Comparison of ENCODE assay signal across 13 cellular contexts in genomic region chr19:21143428-21143827, GRCh38. TPM values are rescaled to one million over a fixed set of nuclear protein-coding genes. Genes with fewer than 3 reads are reported as not detected.
DNase-seq lines count a peak whose midpoint lies in the region; ATAC-seq lines count a peak whose summit lies in the region.
"Had no signal": no experiment of that assay in that cellular context is flagged by ENCODE, and none has a peak within 500 bp of the region (broad histone marks: within the 10 kb centered on the region; RNA-seq: fewer than 3 reads in every experiment).

No MANE protein-coding gene starts in this region.

- POLR2A ChIA-PET in T-cell (lab: Charles Lee), result interaction anchor here in 1 of 2 donors (0.6 to 0.7 kb wide), 2 partner anchors 1278 to 1545 kb away, joined by 3 to 6 read pairs; partner anchors contain the start of gene ZNF253

- H2AK5ac ChIP-seq in trophoblast cell (ENCODE audit: low read length), result no peak overlapping the region

- H3K4me1 Mint-ChIP-seq in activated CD4-positive, alpha-beta T cell treated with anti-CD3 and anti-CD28 coated beads, Interleukin-2, amount 10 ng/mL, durations not matched to agents 24 days and 14 days, result peaks cover 22% of the 10 kb centered on the region
- H3K4me1 Mint-ChIP-seq in T-cell, result peaks cover 49 to 57% (median 54%) of the 10 kb centered on the region in 3 donors

- H4K12ac ChIP-seq in trophoblast cell (ENCODE audit: low read depth, low read length), result no peak overlapping the region

- H3K18ac ChIP-seq in trophoblast cell (ENCODE audit: low read length), result no peak overlapping the region

- H3K23ac ChIP-seq in trophoblast cell (ENCODE audit: low read length), result no peak overlapping the region

- H3K79me2 ChIP-seq in trophoblast cell (ENCODE audit: control insufficient read depth, insufficient read depth, low read length, poor library complexity), result peaks cover 5% of the 10 kb centered on the region

- CTCF ChIA-PET in T-cell (lab: Charles Lee), result interaction anchor here (0.5 to 1.3 kb wide), 3 partner anchors 127 to 625 kb away, joined by 3 read pairs; partner anchors contain the start of gene ZNF626 (in 1 of the 2)

- H2BK12ac ChIP-seq in trophoblast cell (ENCODE audit: low read length), result no peak overlapping the region

- H2AFZ ChIP-seq in trophoblast cell (ENCODE audit: insufficient read depth, low read length, poor library complexity), result no peak overlapping the region

- peak overlapping the region; percentile 67 for H3K27ac Mint-ChIP-seq in activated CD4-positive, alpha-beta T cell treated with anti-CD3 and anti-CD28 coated beads, Interleukin-2, amount 10 ng/mL, durations not matched to agents 24 days and 14 days
- peak overlapping the region in 1 of 2 donors; percentile 16 for H3K27ac Mint-ChIP-seq in T-cell

- no peak for ATAC-seq in T-cell (replicated peaks in 1 of 4)
- ATAC-seq in HG03442 (IDR thresholded peaks at IDR 0.05; ENCODE audit: unreplicated experiment), result no peak
- ATAC-seq in HG03439 (IDR thresholded peaks at IDR 0.05; ENCODE audit: unreplicated experiment), result no peak
- ATAC-seq: A549 had no signal

- H3K9me3 ChIP-seq in esophagus (ENCODE audit: control insufficient read depth in 2 of 2, insufficient read depth in 1 of 2, low read depth in 1 of 2, low read length in 1 of 2) (no peaks in the 10 kb centered on the region), trophoblast cell (ENCODE audit: insufficient read depth, low read depth, low read length) (no peaks in the 10 kb centered on the region)

- H3K36me3 ChIP-seq in esophagus (ENCODE audit: control insufficient read depth in 2 of 2, insufficient read depth in 2 of 2, low read length in 1 of 2), result no peaks in the 10 kb centered on the region
- H3K36me3 ChIP-seq in trophoblast cell (ENCODE audit: control insufficient read depth in 1 of 2, insufficient read depth in 2 of 2, low read length in 2 of 2), result peaks cover 16 to 18% of the 10 kb centered on the region in 2 experiments

- no peak overlapping the region for H2BK5ac ChIP-seq in trophoblast cell (ENCODE audit: low read depth, low read length, poor library complexity)

- 88 to 91% methylated on average over 5 of the region's 5 CpGs for WGBS in esophagus, 2 donors
- WGBS in trophoblast cell (ENCODE audit: extremely low coverage, insufficient coverage, insufficient read length), result no CpG with 5 or more reads among the region's 5 CpGs

- peak overlapping the region; percentile 71 for H3K4me3 Mint-ChIP-seq in activated CD4-positive, alpha-beta T cell treated with anti-CD3 and anti-CD28 coated beads, Interleukin-2, amount 10 ng/mL, durations not matched to agents 24 days and 14 days
- peak overlapping the region; percentile 29 to 94 (median 65) for H3K4me3 Mint-ChIP-seq in T-cell

- H3K14ac ChIP-seq in trophoblast cell (ENCODE audit: low read length), result no peak overlapping the region

- H3K4me1 ChIP-seq in esophagus (ENCODE audit: control insufficient read depth in 2 of 2, insufficient read depth in 2 of 2, low read length in 1 of 2), result no peaks in the 10 kb centered on the region
- peaks cover 0 to 2% of the 10 kb centered on the region in 2 experiments for H3K4me1 ChIP-seq in trophoblast cell (ENCODE audit: control insufficient read depth in 1 of 2, insufficient read depth in 2 of 2, low read length in 2 of 2)
- H3K4me1 ChIP-seq: A549 had no signal

- H3K4ac ChIP-seq in trophoblast cell (ENCODE audit: low read depth, low read length), result peak overlapping the region; percentile 24

- no peak for DNase-seq in activated CD4-positive, alpha-beta T cell treated with anti-CD3 and anti-CD28 coated beads, Interleukin-2, amount 10 ng/mL, durations not matched to agents 24 days and 14 days
- no peak for DNase-seq in activated CD4-positive, alpha-beta T cell treated with anti-CD3 and anti-CD28 coated beads for 48 hours
- DNase-seq in T-cell (no peak), trophoblast cell (peak in 1 of 2 donors; percentile 24)
- DNase-seq in activated effector memory CD4-positive, alpha-beta T cell treated with anti-CD3 and anti-CD28 coated beads, Interleukin-2, amount 50 U/mL, for 16 hours, result no peak
- DNase-seq: cortex of kidney, mesendoderm, NCI-H1105 treated with DMSO at 0.1 percent for 48 hours, T1000 had no signal

- peaks cover 7% of the 10 kb centered on the region for H3K9me3 Mint-ChIP-seq in activated CD4-positive, alpha-beta T cell treated with anti-CD3 and anti-CD28 coated beads, Interleukin-2, amount 10 ng/mL, durations not matched to agents 24 days and 14 days
- H3K9me3 Mint-ChIP-seq in T-cell, result no peaks in the 10 kb centered on the region

- intact Hi-C loops in activated CD4-positive, alpha-beta T cell treated with anti-CD3 and anti-CD28 coated beads, Interleukin-2, amount 10 ng/mL, durations not matched to agents 24 days and 14 days (cut with micrococcal nuclease), result loop anchor here (2.0 to 10.0 kb wide), 5 partner anchors 123 to 621 kb away; partner anchors contain the start of genes ZNF100, ZNF430, ZNF626 and ZNF708

- H3K36me3 Mint-ChIP-seq in activated CD4-positive, alpha-beta T cell treated with anti-CD3 and anti-CD28 coated beads, Interleukin-2, amount 10 ng/mL, durations not matched to agents 24 days and 14 days (ENCODE audit: low read depth), result peaks cover 60% of the 10 kb centered on the region
- peaks cover 48% of the 10 kb centered on the region for H3K36me3 Mint-ChIP-seq in T-cell

- H3K27ac ChIP-seq in esophagus (ENCODE audit: low read depth in 2 of 2, low read length in 1 of 2), result peak overlapping the region; percentile 73 to 94
- H3K27ac ChIP-seq in trophoblast cell (ENCODE audit: low read depth, low read length), result no peak overlapping the region
- H3K27ac ChIP-seq: A549 had no signal

- H4K91ac ChIP-seq in trophoblast cell (ENCODE audit: low read depth, low read length), result no peak overlapping the region

- H3K27me3 ChIP-seq in esophagus (ENCODE audit: control insufficient read depth in 1 of 2, insufficient read depth in 2 of 2, low read length in 2 of 2) (no peaks in the 10 kb centered on the region), trophoblast cell (ENCODE audit: insufficient read depth, low read length) (no peaks in the 10 kb centered on the region)

- no peak overlapping the region for H4K8ac ChIP-seq in trophoblast cell (ENCODE audit: low read depth, low read length)

- no peaks in the 10 kb centered on the region for H3K27me3 Mint-ChIP-seq in activated CD4-positive, alpha-beta T cell treated with anti-CD3 and anti-CD28 coated beads, Interleukin-2, amount 10 ng/mL, durations not matched to agents 24 days and 14 days
- H3K27me3 Mint-ChIP-seq in T-cell, result no peaks in the 10 kb centered on the region

- peaks cover 6% of the 10 kb centered on the region for H3K79me1 ChIP-seq in trophoblast cell (ENCODE audit: low read length)

- no peak overlapping the region for H2BK120ac ChIP-seq in trophoblast cell (ENCODE audit: insufficient read depth, low read length, poor library complexity)

- peak overlapping the region; percentile 22 for H3K4me2 ChIP-seq in trophoblast cell (ENCODE audit: low read length)

- H3K4me3 ChIP-seq in esophagus (ENCODE audit: low read depth in 1 of 2, low read length in 2 of 2), result peak overlapping the region in 1 of 2 donors; percentile 96
- H3K4me3 ChIP-seq in trophoblast cell (ENCODE audit: low read depth, low read length), result no peak overlapping the region

- no peak overlapping the region for H3K9ac ChIP-seq in trophoblast cell (ENCODE audit: low read length)

RNA-seq across cellular contexts. Expression of gene ZNF431, which starts 1.6 kb away (rescaled TPM):
- 14.2 and 14.8 TPM in 2 replicates for total RNA-seq in activated CD4-positive, alpha-beta T cell treated with anti-CD3 and anti-CD28 coated beads, Interleukin-2, amount 10 ng/mL, durations not matched to agents 24 days and 14 days
- total RNA-seq in T-cell, result 10 to 100 TPM; 24.3 to 35.0 (median 26.0) TPM
- polyA plus RNA-seq in esophagus, result 10 to 100 TPM; 16.8 to 68.4 TPM
- polyA plus RNA-seq in trophoblast cell (2013), result 23.9 and 25.2 TPM in 2 replicates
